ENCODE assay signal across 9 cellular contexts in the genomic region with DNA sequence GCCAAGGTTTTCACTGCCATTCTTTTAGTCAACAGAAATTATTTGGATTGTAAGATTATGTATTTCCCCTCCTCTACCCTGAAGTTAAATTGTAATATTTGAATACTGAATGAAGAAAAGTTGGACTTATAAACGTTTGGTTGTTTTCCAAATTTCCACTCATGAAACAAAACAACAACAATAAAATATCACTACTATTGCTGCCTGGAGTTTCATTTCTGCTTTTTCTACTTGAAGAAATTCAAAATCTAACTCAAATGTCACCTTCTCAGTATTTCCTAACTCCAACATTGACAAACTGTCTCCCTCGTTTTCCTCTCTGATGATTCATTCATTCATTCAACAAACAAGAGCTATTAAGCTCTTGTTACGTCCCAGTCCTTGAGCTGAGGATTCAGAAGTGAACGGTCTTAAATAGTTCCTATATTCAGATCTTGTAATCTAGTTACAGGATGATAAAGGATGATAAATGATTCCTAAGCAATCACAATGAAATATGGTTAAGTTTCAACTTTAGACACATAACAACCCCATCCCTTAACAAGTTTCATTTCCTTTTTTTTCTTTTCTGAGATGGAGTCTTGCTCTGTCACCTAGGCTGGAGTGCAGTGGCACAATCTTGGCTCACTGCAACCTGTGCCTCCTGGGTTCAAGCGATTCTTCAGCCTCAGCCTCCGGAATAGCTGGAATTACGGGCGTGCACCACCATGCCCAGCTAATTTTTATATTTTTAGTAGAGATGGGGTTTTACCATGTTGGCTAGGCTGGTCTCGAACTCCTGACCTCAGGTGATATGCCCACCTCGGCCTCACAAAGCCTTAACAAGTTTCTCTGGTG. TPM values are rescaled to one million over a fixed set of nuclear protein-coding genes. Genes with fewer than 3 reads are reported as not detected.
DNase-seq lines count a peak whose midpoint lies in the region; ATAC-seq, FAIRE-seq and TF ChIP-seq lines count a peak whose summit lies in the region.
"Had no signal": no experiment of that assay in that cellular context is flagged by ENCODE, and none has a peak within 500 bp of the region (broad histone marks: within the 10 kb centered on the region; RNA-seq: fewer than 3 reads in every experiment).

No MANE protein-coding gene starts in this region.

- peaks cover 7% of the 10 kb centered on the region for H3K36me3 Mint-ChIP-seq in central memory CD8-positive, alpha-beta T cell (ENCODE audit: insufficient read depth)

- H3K4me1 Mint-ChIP-seq in central memory CD8-positive, alpha-beta T cell = peaks cover 39% of the 10 kb centered on the region

- H3K27me3 ChIP-seq in BLaER1 = no peaks in the 10 kb centered on the region
- H3K27me3 ChIP-seq in HL-60 (ENCODE audit: insufficient read depth, poor library complexity, severe bottlenecking) = no peaks in the 10 kb centered on the region

- peak overlapping the region; percentile 97; the same call in 1 of the 2 replicates for H3K9ac ChIP-seq in BLaER1

- DNase-seq in HL-60 (ENCODE audit: low read depth in 1 of 2, low spot score in 1 of 2) (no peak), D721Med (ENCODE audit: insufficient read length, low spot score) (no peak), frontal cortex (ENCODE audit: low spot score in 2 of 2) (no peak), NCI-H526 treated with DMSO at 0.1 percent for 48 hours (lab: John Stamatoyannopoulos, UW) (no peak), NCI-H345 (lab: John Stamatoyannopoulos, UW) (no peak)
- DNase-seq in central memory CD8-positive, alpha-beta T cell (ENCODE audit: low spot score in 2 of 2) = no peak

- peaks cover 31% of the 10 kb centered on the region for H3K4me1 ChIP-seq in BLaER1

- H3K4me3 Mint-ChIP-seq in central memory CD8-positive, alpha-beta T cell = peak overlapping the region; percentile 83

- TF ChIP-seq CTCF in HL-60 (IDR thresholded peaks at IDR 0.05; ENCODE audit: insufficient read depth, low read length) (no peak), D721Med (IDR thresholded peaks at IDR 0.05; ENCODE audit: insufficient read depth, missing control alignments) (no peak)

- peaks cover 26% of the 10 kb centered on the region for H4K20me1 ChIP-seq in BLaER1

- peak; percentile 27 for ATAC-seq in GM19397 (IDR thresholded peaks at IDR 0.05; ENCODE audit: unreplicated experiment)
- no peak for ATAC-seq in central memory CD8-positive, alpha-beta T cell (replicated peaks; ENCODE audit: extremely low read depth, poor library complexity, severe bottlenecking)

- H3K4me2 ChIP-seq in BLaER1 = peak overlapping the region; percentile 93

- H3K36me3 ChIP-seq in BLaER1 = peaks cover 25% of the 10 kb centered on the region; the same call in 1 of the 2 replicates

- peaks cover 14% of the 10 kb centered on the region for H3K9me3 ChIP-seq in BLaER1

- peak overlapping the region; percentile 83 for H3K4me3 ChIP-seq in BLaER1
- H3K4me3 ChIP-seq in HL-60 (replicated peaks; ENCODE audit: insufficient read depth, low read length) = peak overlapping the region; percentile 73

- H3K27ac ChIP-seq in BLaER1 = 0 out of 2 replicates have a peak overlapping the region, but pooled peaks have one; percentile 96
- peak overlapping the region; percentile 93; the same call in 1 of the 2 replicates for H3K27ac ChIP-seq in HL-60 (replicated peaks)

- H3K27me3 Mint-ChIP-seq in central memory CD8-positive, alpha-beta T cell = no peaks in the 10 kb centered on the region

- FAIRE-seq in D721Med (lab: Jason Lieb, UNC) = no peak
- no peak for FAIRE-seq in frontal cortex (lab: Jason Lieb, UNC)
- FAIRE-seq: endometrium had no signal

- no peaks in the 10 kb centered on the region for H3K9me3 Mint-ChIP-seq in central memory CD8-positive, alpha-beta T cell

- peak overlapping the region; percentile 98 for H3K27ac Mint-ChIP-seq in central memory CD8-positive, alpha-beta T cell (ENCODE audit: low read depth)

RNA-seq across cellular contexts. Expression of a gene that starts 1.7 kb away (rescaled TPM):
- 107 TPM for total RNA-seq in frontal cortex

RNA-seq across cellular contexts. Expression of a gene that starts 24.8 kb away (rescaled TPM):
- total RNA-seq in frontal cortex = 7.3 TPM

RNA-seq across cellular contexts. Expression of a gene that starts 55.3 kb away (rescaled TPM):
- total RNA-seq in frontal cortex = 5.7 TPM
